Comparison of ENCODE assay signal across 8 cellular contexts in the genomic region with DNA sequence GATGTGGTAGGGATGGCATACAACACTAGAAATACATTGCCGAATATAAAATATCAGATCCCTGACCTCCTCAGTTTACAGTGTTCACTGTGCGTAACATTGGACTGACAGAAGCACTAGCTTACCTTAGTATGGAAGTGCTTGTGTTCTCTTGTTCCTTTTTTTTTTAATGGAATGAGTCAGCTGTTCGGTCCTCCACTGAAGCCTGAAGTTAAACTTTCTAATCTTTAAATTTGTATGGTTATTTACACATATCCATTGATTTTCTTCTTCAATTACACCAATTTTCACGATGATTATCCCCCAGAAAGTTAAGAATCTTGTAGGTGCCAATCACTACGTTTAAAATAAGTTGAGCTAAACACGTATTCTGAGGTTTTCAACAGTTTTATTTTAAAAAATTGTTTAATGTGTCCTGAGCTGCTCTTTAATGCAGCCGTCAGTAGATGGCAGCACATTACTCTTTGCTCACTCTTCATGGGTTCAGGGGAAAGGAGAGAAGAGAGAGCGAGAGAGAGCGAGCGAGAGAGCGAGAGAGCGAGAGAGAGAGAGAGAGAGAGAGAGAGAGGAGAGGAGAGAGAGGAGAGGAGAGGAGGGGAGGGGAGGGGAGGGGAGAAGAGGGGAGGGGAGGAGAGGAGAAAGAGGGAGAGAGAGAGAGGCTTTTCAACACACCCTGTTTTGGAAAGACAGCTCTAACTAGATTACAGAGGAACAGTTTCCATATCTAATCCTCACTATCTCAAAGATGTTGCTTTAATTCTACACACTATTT.
DNase-seq lines count a peak whose midpoint lies in the region; ATAC-seq, FAIRE-seq and TF ChIP-seq lines count a peak whose summit lies in the region.

No MANE protein-coding gene starts in this region.

- H3K4me1 ChIP-seq in endocrine pancreas (ENCODE audit: control insufficient read depth, insufficient read depth, low read length) = peaks cover 6% of the 10 kb centered on the region

- TF ChIP-seq POLR2A in GM12891 (IDR thresholded peaks at IDR 0.05; ENCODE audit: low read depth, low read length) = no peak

- FAIRE-seq in A204.1 (lab: Jason Lieb, UNC) = peak; percentile 93
- peak; percentile 35 for FAIRE-seq in GM12891 (lab: Jason Lieb, UNC)

- no peaks in the 10 kb centered on the region for H3K27me3 ChIP-seq in endocrine pancreas (ENCODE audit: control insufficient read depth, insufficient read depth, low read length)

- ATAC-seq in HG03097 (IDR thresholded peaks at IDR 0.05; ENCODE audit: low FRiP score, unreplicated experiment) = peak; percentile 73

- peak overlapping the region; percentile 45 for H3K4me3 ChIP-seq in endocrine pancreas (ENCODE audit: control insufficient read depth, insufficient read depth, low read length)

- DNase-seq in GM12891 (ENCODE audit: insufficient read length, low spot score) (no peak), NCI-H526 (lab: John Stamatoyannopoulos, UW) (peak; percentile 28 to 68), middle frontal gyrus (ENCODE audit: extremely low spot score, low spot score) (peak; percentile 87)
- DNase-seq in activated CD4-positive, alpha-beta T cell treated with anti-CD3 and anti-CD28 coated beads, Interleukin-2, amount 50 U/mL, for 1 hour = peak; percentile 45
- peak; percentile 9 for DNase-seq in stimulated activated CD8-positive, alpha-beta memory T cell treated with anti-CD3 and anti-CD28 coated beads, Interleukin-7, amount 100 ng/mL, for 1 hour (ENCODE audit: low read depth in 2 of 2)

- H3K36me3 ChIP-seq in endocrine pancreas (ENCODE audit: control insufficient read depth, insufficient read depth, low read length) = no peaks in the 10 kb centered on the region

- H3K9ac ChIP-seq in endocrine pancreas (ENCODE audit: control insufficient read depth, insufficient read depth, low read length) = no peak overlapping the region

- H3K9me3 ChIP-seq in endocrine pancreas (ENCODE audit: control insufficient read depth, low read length) = no peaks in the 10 kb centered on the region

TF ChIP-seq in GM12891, 5 proteins besides CTCF, POLR2A, EP300 and RAD21:
- TF ChIP-seq SPI1 (IDR thresholded peaks at IDR 0.05; ENCODE audit: low read depth, low read length) (peak; percentile 55), PAX5 (IDR thresholded peaks at IDR 0.05; ENCODE audit: insufficient read depth, low read length, severe bottlenecking) (no peak)
